ENCODE assay signal across 1 cellular context in the genomic region with DNA sequence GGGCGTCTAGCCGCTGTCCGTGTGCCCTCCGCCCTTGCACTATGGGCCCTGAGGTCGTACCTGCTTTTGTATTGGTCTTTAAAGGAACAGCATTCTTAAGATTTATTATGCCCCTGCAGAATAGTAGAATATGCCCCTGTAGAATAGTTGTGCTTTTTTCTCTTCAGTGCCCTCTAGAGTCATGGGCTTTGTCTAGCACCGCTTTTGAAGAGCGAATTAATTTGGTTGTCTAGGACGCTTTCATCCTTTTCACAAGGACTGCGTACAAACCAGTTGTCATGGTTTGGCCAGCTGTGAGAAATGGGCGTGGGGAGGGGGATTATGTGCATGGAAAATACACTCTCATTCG.
TF ChIP-seq lines count a peak whose summit lies in the region.

No MANE protein-coding gene starts in this region.

TF ChIP-seq in HepG2, 621 proteins besides CTCF, POLR2A, EP300 and RAD21 (continued from another document):
- no peak for TF ChIP-seq ZNF318 (CRISPR knock-in tag; IDR thresholded peaks at IDR 0.05)
- TF ChIP-seq ZNF414 (CRISPR knock-in tag; IDR thresholded peaks at IDR 0.05), result 0 out of 2 replicates have a peak, but pooled peaks have one; percentile 50
- no peak for TF ChIP-seq SSRP1 (CRISPR knock-in tag; IDR thresholded peaks at IDR 0.05)
- peak; percentile 29; the same call in 1 of the 2 replicates for TF ChIP-seq ZNF737 (CRISPR knock-in tag; IDR thresholded peaks at IDR 0.05; ENCODE audit: borderline replicate concordance)
- no peak for TF ChIP-seq TIGD3 (CRISPR knock-in tag; IDR thresholded peaks at IDR 0.05; ENCODE audit: borderline replicate concordance)
- TF ChIP-seq TFE3 (CRISPR knock-in tag; IDR thresholded peaks at IDR 0.05), result no peak
